2 cellular contexts compared by ENCODE assay signal in genomic region chr2:102632380-102633175, GRCh38.
TF ChIP-seq lines count a peak whose summit lies in the region.

No MANE protein-coding gene starts in this region.

TF ChIP-seq in A549, 52 proteins besides CTCF, POLR2A, EP300 and RAD21:
- no peak for TF ChIP-seq FOSL2 (IDR thresholded peaks at IDR 0.05)
- peak; percentile 51; the same call in 1 of the 2 replicates for TF ChIP-seq FOSL2 (CRISPR knock-in tag; IDR thresholded peaks at IDR 0.05)
- TF ChIP-seq BHLHE40 (IDR thresholded peaks at IDR 0.05; ENCODE audit: low read depth, low read length) = no peak

TF ChIP-seq in H1, 55 proteins besides CTCF, POLR2A, EP300 and RAD21:
- no peak for TF ChIP-seq SP1 (IDR thresholded peaks at IDR 0.05; ENCODE audit: low read depth, low read length)
- no peak for TF ChIP-seq HDAC6 (IDR thresholded peaks at IDR 0.05; ENCODE audit: low read depth, low read length)
- no peak for TF ChIP-seq SP4 (IDR thresholded peaks at IDR 0.05; ENCODE audit: low read length)
- no peak for TF ChIP-seq TEAD4 (IDR thresholded peaks at IDR 0.05; ENCODE audit: low read depth, low read length)
- TF ChIP-seq TCF12 (IDR thresholded peaks at IDR 0.05; ENCODE audit: low read depth, low read length) = no peak
- no peak for TF ChIP-seq KDM1A (IDR thresholded peaks at IDR 0.05; ENCODE audit: borderline replicate concordance, low read length)
- TF ChIP-seq CHD2 (IDR thresholded peaks at IDR 0.05; ENCODE audit: low read length) = no peak
- no peak for TF ChIP-seq TAF7 (optimal IDR thresholded peaks at IDR 0.05; ENCODE audit: borderline replicate concordance, low read depth, low read length)
- TF ChIP-seq BRCA1 (IDR thresholded peaks at IDR 0.05; ENCODE audit: low read depth, low read length) = no peak
- TF ChIP-seq ZNF274 (IDR thresholded peaks at IDR 0.05; ENCODE audit: borderline replicate concordance, extremely low read depth, low read length) = no peak
- no peak for TF ChIP-seq RXRA (IDR thresholded peaks at IDR 0.05; ENCODE audit: insufficient read depth, low read depth, low read length)
- no peak for TF ChIP-seq CBX8 (IDR thresholded peaks at IDR 0.05; ENCODE audit: borderline replicate concordance, low read depth, low read length)
